Comparison of ENCODE assay signal across 23 cellular contexts in the genomic region with DNA sequence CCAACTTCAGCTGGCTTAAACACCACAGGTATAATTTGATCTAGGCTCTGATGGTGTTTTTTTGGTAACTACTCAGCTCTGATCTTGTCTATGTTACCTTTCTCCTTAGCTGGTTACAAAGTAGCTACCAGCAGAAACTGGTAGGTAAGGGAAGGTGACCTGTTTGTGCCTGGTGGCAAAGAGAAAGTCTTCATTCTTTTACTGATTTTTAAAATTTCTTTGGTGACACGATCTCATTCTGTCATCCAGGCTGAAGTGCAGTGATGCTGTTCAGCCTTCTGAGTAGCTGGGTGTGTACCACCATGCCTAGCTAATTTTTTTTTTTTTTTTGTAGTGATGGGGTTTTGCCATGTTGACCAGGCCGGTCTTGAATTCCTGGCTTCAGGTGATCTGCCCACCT.
A peak's percentile ranks its signal among the peaks of the same experiment; 100 is the strongest.
DNase-seq lines count a peak whose midpoint lies in the region; ATAC-seq, FAIRE-seq and TF ChIP-seq lines count a peak whose summit lies in the region.
"Had no signal": no experiment of that assay in that cellular context is flagged by ENCODE, and none has a peak within 500 bp of the region (broad histone marks: within the 10 kb centered on the region; RNA-seq: fewer than 3 reads in every experiment).

No MANE protein-coding gene starts in this region.

- H3K4me3 Mint-ChIP-seq in activated T-cell treated with anti-CD3 and anti-CD28 coated beads, Interleukin-2, amount 50 U/mL, for 24 hours: no peak overlapping the region
- peak overlapping the region; percentile 17 to 44 for H3K4me3 Mint-ChIP-seq in stimulated activated naive B cell treated with anti-CD40 and anti-IgM and Interleukin-4, amounts not matched to agents 10 μg/mL and 1 μg/mL and 100 μg/mL, for 72 hours
- H3K4me3 Mint-ChIP-seq: CD8-positive, alpha-beta T cell had no signal

- H3K4me3 ChIP-seq in keratinocyte (ENCODE audit: control insufficient read depth in 2 of 3, extremely low read depth in 1 of 3, insufficient read depth in 2 of 3, low read depth in 1 of 3, low read length in 3 of 3): no peak overlapping the region

- ATAC-seq in stimulated activated naive B cell treated with anti-CD40 and anti-IgM and Interleukin-4, amounts not matched to agents 10 μg/mL and 1 μg/mL and 100 μg/mL, for 72 hours (replicated peaks): no peak
- ATAC-seq: CD8-positive, alpha-beta T cell; HCT116 had no signal

- no peaks in the 10 kb centered on the region for H3K27me3 ChIP-seq in keratinocyte (ENCODE audit: control insufficient read depth, extremely low read depth, insufficient read depth, low read length)

- no peaks in the 10 kb centered on the region for H3K36me3 ChIP-seq in keratinocyte (ENCODE audit: control insufficient read depth in 2 of 2, extremely low read depth in 1 of 2, insufficient read depth in 2 of 2, low read length in 2 of 2)

- H3K27ac ChIP-seq in RWPE1: peak overlapping the region; percentile 70
- peak overlapping the region; percentile 67 for H3K27ac ChIP-seq in keratinocyte (ENCODE audit: control insufficient read depth, insufficient read depth, low read length)

- peaks cover 9% of the 10 kb centered on the region for H3K4me1 ChIP-seq in keratinocyte (ENCODE audit: control insufficient read depth, extremely low read depth, insufficient read depth, low read length)

- no peaks in the 10 kb centered on the region for H3K27me3 Mint-ChIP-seq in activated T-cell treated with anti-CD3 and anti-CD28 coated beads, Interleukin-2, amount 50 U/mL, for 24 hours
- no peaks in the 10 kb centered on the region for H3K27me3 Mint-ChIP-seq in stimulated activated naive B cell treated with anti-CD40 and anti-IgM and Interleukin-4, amounts not matched to agents 10 μg/mL and 1 μg/mL and 100 μg/mL, for 72 hours

- H3K9me3 ChIP-seq in keratinocyte (ENCODE audit: control insufficient read depth, low read depth, low read length): no peaks in the 10 kb centered on the region

- peaks cover 3% of the 10 kb centered on the region for H3K9me3 Mint-ChIP-seq in activated T-cell treated with anti-CD3 and anti-CD28 coated beads, Interleukin-2, amount 50 U/mL, for 24 hours
- H3K9me3 Mint-ChIP-seq in stimulated activated naive B cell treated with anti-CD40 and anti-IgM and Interleukin-4, amounts not matched to agents 10 μg/mL and 1 μg/mL and 100 μg/mL, for 72 hours: peaks cover 0 to 2% of the 10 kb centered on the region in 2 donors
- H3K9me3 Mint-ChIP-seq: CD8-positive, alpha-beta T cell had no signal

- POLR2A ChIA-PET in RWPE1 (lab: Yijun Ruan, JAX; ENCODE audit: low non-redundant PET): interaction anchor here (0.6 kb wide), 1 partner anchor 143 kb away, joined by 4 read pairs; no protein-coding TSS in a partner anchor

- H3K4me1 Mint-ChIP-seq in activated T-cell treated with anti-CD3 and anti-CD28 coated beads, Interleukin-2, amount 50 U/mL, for 24 hours (ENCODE audit: low read depth): peaks cover 22% of the 10 kb centered on the region
- H3K4me1 Mint-ChIP-seq in stimulated activated naive B cell treated with anti-CD40 and anti-IgM and Interleukin-4, amounts not matched to agents 10 μg/mL and 1 μg/mL and 100 μg/mL, for 72 hours: peaks cover 13 to 44% of the 10 kb centered on the region in 2 donors

- H2AFZ ChIP-seq in keratinocyte (ENCODE audit: control insufficient read depth, low read length): no peak overlapping the region

- CTCF ChIA-PET in RWPE1 (lab: Yijun Ruan, JAX): no interaction called here

- H4K20me1 ChIP-seq in keratinocyte (ENCODE audit: control insufficient read depth, extremely low read depth, insufficient read depth, low read length): no peaks in the 10 kb centered on the region

- FAIRE-seq in keratinocyte (lab: Jason Lieb, UNC): no peak
- FAIRE-seq: GM18507, H1, HTR-8/SVneo had no signal

- peaks cover 53% of the 10 kb centered on the region for H3K36me3 Mint-ChIP-seq in activated T-cell treated with anti-CD3 and anti-CD28 coated beads, Interleukin-2, amount 50 U/mL, for 24 hours (ENCODE audit: low read depth)
- H3K36me3 Mint-ChIP-seq in stimulated activated naive B cell treated with anti-CD40 and anti-IgM and Interleukin-4, amounts not matched to agents 10 μg/mL and 1 μg/mL and 100 μg/mL, for 72 hours: peaks cover 20 to 47% of the 10 kb centered on the region in 2 donors

- dilution Hi-C loops in keratinocyte (cut with MboI; ENCODE audit: extremely low pct_ligation_motif_present, low sequenced_read_pairs): no loop called here

- H3K4me2 ChIP-seq in keratinocyte (ENCODE audit: control insufficient read depth, extremely low read depth, insufficient read depth, low read depth, low read length): no peak overlapping the region

- TF ChIP-seq CTCF in RWPE1 (conservative IDR thresholded peaks at IDR 0.05; ENCODE audit: low read depth) (no peak), keratinocyte (optimal IDR thresholded peaks at IDR 0.05 in 1 of 3, IDR thresholded peaks at IDR 0.05 in 1 of 3, conservative IDR thresholded peaks at IDR 0.05 in 1 of 3; ENCODE audit: extremely low read depth in 1 of 3, insufficient read depth in 2 of 3, low read length in 3 of 3) (no peak)

- peaks cover 4% of the 10 kb centered on the region for H3K79me2 ChIP-seq in keratinocyte (ENCODE audit: control insufficient read depth, insufficient read depth, low read length)

- DNase-seq in activated T-cell treated with anti-CD3 and anti-CD28 coated beads, Interleukin-2, amount 50 U/mL, for 24 hours: no peak
- DNase-seq in activated T-cell treated with anti-CD3 and anti-CD28 coated beads for 4 hours: no peak
- DNase-seq in RWPE1 (ENCODE audit: low spot score): no peak
- DNase-seq in keratinocyte (ENCODE audit: low read depth, low spot score): no peak
- DNase-seq in stimulated activated naive B cell treated with anti-CD40 and anti-IgM and Interleukin-4, amounts not matched to agents 10 μg/mL and 1 μg/mL and 100 μg/mL, for 72 hours: no peak
- DNase-seq in NCI-H146 treated with DMSO at 0.1 percent for 48 hours (lab: John Stamatoyannopoulos, UW; ENCODE audit: unreplicated experiment): no peak
- DNase-seq in NCI-H2081 (lab: John Stamatoyannopoulos, UW): no peak
- DNase-seq: 8988T; C1 segment of cervical spinal cord; CD8-positive, alpha-beta T cell; DND-41; KG1; NCI-H1092 treated with DMSO at 0.1 percent for 48 hours; NCI-H1436 treated with DMSO at 0.1 percent for 48 hours; NCI-H2029; NCI-H2171; NCI-H526; OCI-M1; SHP77 had no signal

- no peaks in the 10 kb centered on the region for H3K9me1 ChIP-seq in keratinocyte (ENCODE audit: control insufficient read depth, extremely low read depth, insufficient read depth, low read length)

- H3K9ac ChIP-seq in keratinocyte (ENCODE audit: control insufficient read depth, extremely low read depth, insufficient read depth, low read length): no peak overlapping the region

- H3K27ac Mint-ChIP-seq in activated T-cell treated with anti-CD3 and anti-CD28 coated beads, Interleukin-2, amount 50 U/mL, for 24 hours: peak overlapping the region; percentile 62
- peak overlapping the region; percentile 86 for H3K27ac Mint-ChIP-seq in stimulated activated naive B cell treated with anti-CD40 and anti-IgM and Interleukin-4, amounts not matched to agents 10 μg/mL and 1 μg/mL and 100 μg/mL, for 72 hours
- H3K27ac Mint-ChIP-seq: CD8-positive, alpha-beta T cell had no signal
